ENCODE assay signal across 1 cellular context in the genomic region with DNA sequence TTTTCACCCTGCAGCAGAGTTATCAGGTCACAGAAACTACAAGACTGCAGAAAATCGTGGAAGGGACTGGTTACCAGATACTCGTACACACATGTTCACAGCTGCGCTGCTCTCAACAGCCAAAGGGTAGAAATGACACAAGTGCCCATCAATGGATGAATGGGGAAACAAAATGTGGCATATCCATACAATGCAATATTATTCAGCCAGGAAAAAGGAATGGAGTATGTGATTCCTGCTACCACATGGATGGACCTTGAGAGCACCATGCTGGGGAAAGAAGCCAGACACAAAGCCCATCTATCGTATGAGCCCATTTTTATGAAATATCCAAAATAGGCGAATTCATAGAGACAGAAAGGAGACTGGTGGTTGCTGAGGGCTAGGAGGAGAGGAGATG.
TF ChIP-seq lines count a peak whose summit lies in the region.

No MANE protein-coding gene starts in this region.

TF ChIP-seq in K562, 482 proteins besides CTCF, POLR2A, EP300 and RAD21:
- TF ChIP-seq, protein P1, sequence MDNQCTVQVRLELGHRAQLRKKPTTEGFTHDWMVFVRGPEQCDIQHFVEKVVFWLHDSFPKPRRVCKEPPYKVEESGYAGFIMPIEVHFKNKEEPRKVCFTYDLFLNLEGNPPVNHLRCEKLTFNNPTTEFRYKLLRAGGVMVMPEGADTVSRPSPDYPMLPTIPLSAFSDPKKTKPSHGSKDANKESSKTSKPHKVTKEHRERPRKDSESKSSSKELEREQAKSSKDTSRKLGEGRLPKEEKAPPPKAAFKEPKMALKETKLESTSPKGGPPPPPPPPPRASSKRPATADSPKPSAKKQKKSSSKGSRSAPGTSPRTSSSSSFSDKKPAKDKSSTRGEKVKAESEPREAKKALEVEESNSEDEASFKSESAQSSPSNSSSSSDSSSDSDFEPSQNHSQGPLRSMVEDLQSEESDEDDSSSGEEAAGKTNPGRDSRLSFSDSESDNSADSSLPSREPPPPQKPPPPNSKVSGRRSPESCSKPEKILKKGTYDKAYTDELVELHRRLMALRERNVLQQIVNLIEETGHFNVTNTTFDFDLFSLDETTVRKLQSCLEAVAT (IDR thresholded peaks at IDR 0.05): no peak
- peak; percentile 61 for TF ChIP-seq ZNF146 (CRISPR knock-in tag; IDR thresholded peaks at IDR 0.05; ENCODE audit: unreplicated experiment)
